8 cellular contexts compared by ENCODE assay signal in genomic region chr10:52232561-52233350, GRCh38.
DNase-seq lines count a peak whose midpoint lies in the region; ATAC-seq and TF ChIP-seq lines count a peak whose summit lies in the region.

No MANE protein-coding gene starts in this region.

- H2BK5ac ChIP-seq in neuronal stem cell (ENCODE audit: low read length), result no peak overlapping the region

- no peak overlapping the region for H3K4ac ChIP-seq in neuronal stem cell (ENCODE audit: low read length)

- no peak overlapping the region for H4K8ac ChIP-seq in neuronal stem cell (ENCODE audit: low read depth, low read length)

- no peak overlapping the region for H2AK5ac ChIP-seq in neuronal stem cell (ENCODE audit: low read depth, low read length)

- no peak overlapping the region for H3K27ac ChIP-seq in HUES64 (ENCODE audit: low read depth, low read length)
- H3K27ac ChIP-seq in colonic mucosa, result peak overlapping the region; percentile 50
- H3K27ac ChIP-seq in neuronal stem cell (replicated peaks; ENCODE audit: low read length), result no peak overlapping the region

- H3K4me3 ChIP-seq in HUES64 (ENCODE audit: low read length), result peak overlapping the region; percentile 53
- peak overlapping the region; percentile 8 for H3K4me3 ChIP-seq in colonic mucosa
- H3K4me3 ChIP-seq in neuronal stem cell (ENCODE audit: low read length in 2 of 2), result no peak overlapping the region

- H3K9ac ChIP-seq in HUES64 (ENCODE audit: low read depth, low read length), result peak overlapping the region; percentile 59; the same call in 1 of the 2 replicates
- H3K9ac ChIP-seq in colonic mucosa (ENCODE audit: low read depth in 2 of 2, low read length in 2 of 2), result peak overlapping the region in 1 of 2 donors; percentile 21
- no peak overlapping the region for H3K9ac ChIP-seq in neuronal stem cell (ENCODE audit: low read depth, low read length, poor library complexity)

- no peak overlapping the region for H2BK120ac ChIP-seq in neuronal stem cell (ENCODE audit: low read depth, low read length)

- no peaks in the 10 kb centered on the region for H3K79me1 ChIP-seq in neuronal stem cell (ENCODE audit: low read depth, low read length)

- H3K27me3 ChIP-seq in HUES64 (ENCODE audit: insufficient read depth, low read length) (no peaks in the 10 kb centered on the region), colonic mucosa (no peaks in the 10 kb centered on the region), neuronal stem cell (ENCODE audit: control insufficient read depth in 3 of 3, insufficient read depth in 3 of 3, low read depth in 1 of 3, low read length in 3 of 3) (no peaks in the 10 kb centered on the region)

- H3K9me3 ChIP-seq in HUES64 (ENCODE audit: insufficient read depth, low read depth, low read length) (no peaks in the 10 kb centered on the region), colonic mucosa (no peaks in the 10 kb centered on the region), neuronal stem cell (replicated peaks in 1 of 2; ENCODE audit: control insufficient read depth in 2 of 2, insufficient read depth in 1 of 2, low read depth in 1 of 2, low read length in 2 of 2) (no peaks in the 10 kb centered on the region)

- H3K4me2 ChIP-seq in neuronal stem cell (ENCODE audit: insufficient read depth, low read length, poor library complexity, severe bottlenecking), result no peak overlapping the region

- no peak for TF ChIP-seq CTCF in colonic mucosa (IDR thresholded peaks at IDR 0.05)

- no peak overlapping the region for H2BK12ac ChIP-seq in neuronal stem cell (ENCODE audit: low read length)

- H3K4me1 ChIP-seq in HUES64 (ENCODE audit: insufficient read depth, low read length), result peaks cover 5% of the 10 kb centered on the region; the same call in 1 of the 2 replicates
- H3K4me1 ChIP-seq in colonic mucosa, result no peaks in the 10 kb centered on the region
- H3K4me1 ChIP-seq in neuronal stem cell (ENCODE audit: control insufficient read depth in 2 of 2, insufficient read depth in 1 of 2, low read depth in 1 of 2, low read length in 2 of 2), result no peaks in the 10 kb centered on the region

- no peak overlapping the region for H2BK15ac ChIP-seq in neuronal stem cell (ENCODE audit: low read length)

- H3K18ac ChIP-seq in neuronal stem cell (ENCODE audit: low read length), result no peak overlapping the region

- 57% methylated on average over 3 of the region's 4 CpGs for WGBS in HUES64
- WGBS in neuronal stem cell (ENCODE audit: extremely low coverage in 2 of 2, insufficient read length in 2 of 2, insufficient replicate concordance in 1 of 2), 2 donors, result no CpG with 5 or more reads among the region's 4 CpGs

- H4K91ac ChIP-seq in neuronal stem cell (ENCODE audit: low read depth, low read length, poor library complexity), result no peak overlapping the region

- H3K36me3 ChIP-seq in HUES64 (ENCODE audit: insufficient read depth, low read length) (no peaks in the 10 kb centered on the region), colonic mucosa (no peaks in the 10 kb centered on the region), neuronal stem cell (replicated peaks in 1 of 2; ENCODE audit: control insufficient read depth in 2 of 2, insufficient read depth in 2 of 2, low read length in 2 of 2) (no peaks in the 10 kb centered on the region)

- no peak overlapping the region for H3K14ac ChIP-seq in neuronal stem cell (ENCODE audit: low read length)

- H3K23ac ChIP-seq in neuronal stem cell (ENCODE audit: low read depth, low read length, poor library complexity), result no peak overlapping the region

- intact Hi-C loops in colonic mucosa (cut with DNase I), result no loop called here

- peak; percentile 100 for ATAC-seq in GM21529 (IDR thresholded peaks at IDR 0.05; ENCODE audit: unreplicated experiment)

- H2AFZ ChIP-seq in neuronal stem cell (ENCODE audit: low read length), result peak overlapping the region; percentile 38

- DNase-seq in Daoy (ENCODE audit: low read depth), result peak; percentile 3
- peak; percentile 26 for DNase-seq in colonic mucosa
- DNase-seq in neuronal stem cell (ENCODE audit: low spot score), result no peak
- no peak for DNase-seq in COLO668 (lab: John Stamatoyannopoulos, UW; ENCODE audit: unreplicated experiment)
- DNase-seq in AG08395 (ENCODE audit: low spot score), result no peak
- DNase-seq in NCI-H1436 (lab: John Stamatoyannopoulos, UW), result no peak

Comparison
In these comparisons a context has a peak if more than half of its experiments do, and no peak if none do; other contexts are left out.
1. DNase-seq: peak in Daoy (single experiment) and colonic mucosa (single experiment); none in neuronal stem cell (single experiment), COLO668 (single experiment), AG08395 (single experiment) and NCI-H1436 (single experiment).
2. H3K4me3 ChIP-seq: peak in HUES64 (single experiment) and colonic mucosa (single experiment); none in neuronal stem cell (0 of 2).